Comparison of ENCODE assay signal across 1 cellular context in the genomic region with DNA sequence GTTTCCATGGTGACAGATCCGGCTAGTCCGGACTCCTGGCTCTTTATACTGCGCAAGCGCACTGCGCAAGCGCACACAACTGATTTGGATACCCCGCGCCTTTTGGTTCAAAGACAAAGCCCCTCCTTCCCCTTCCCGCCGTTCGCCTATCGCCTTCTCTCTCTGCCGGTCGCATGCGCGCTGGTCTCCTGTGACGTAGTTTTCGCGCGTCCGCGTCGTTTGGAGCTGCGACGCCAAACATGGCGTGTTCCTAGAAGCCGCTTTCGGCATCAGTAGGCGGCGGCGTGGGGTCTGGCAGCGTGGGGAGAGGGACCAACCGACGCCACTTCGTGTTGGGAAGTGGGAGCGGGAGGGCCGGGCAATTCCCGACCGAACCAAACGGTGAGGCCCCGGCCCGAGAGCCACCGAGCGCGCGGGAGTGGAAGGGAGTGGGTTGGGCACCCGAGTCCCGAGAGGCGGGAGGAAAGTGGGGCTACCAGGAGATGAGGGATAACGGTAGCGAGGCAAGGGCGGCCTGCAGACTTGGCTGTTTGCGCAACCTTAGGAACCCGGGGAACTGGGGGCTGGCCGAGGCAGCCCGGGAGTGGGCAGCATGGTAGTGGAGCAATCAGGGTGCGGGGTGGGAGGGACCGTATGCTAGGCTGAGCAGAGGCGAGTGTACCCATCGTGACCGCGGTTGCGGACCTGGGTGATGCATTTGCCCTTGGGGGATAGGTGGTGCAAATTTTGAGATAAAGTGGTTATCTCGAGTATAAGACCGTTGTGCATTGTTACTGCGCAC.
TF ChIP-seq lines count a peak whose summit lies in the region.

A gene (plus strand): TSS at position 215 of the 781 bp plus-strand sequence. CDS start 24,517 bp downstream, outside the sequence.

TF ChIP-seq in K562, 482 proteins besides CTCF, POLR2A, EP300 and RAD21 (continued from another document and continues in another):
- TF ChIP-seq RUNX1 (IDR thresholded peaks at IDR 0.05; ENCODE audit: low read depth) = 0 out of 2 replicates have a peak, but pooled peaks have one; percentile 35
- TF ChIP-seq, protein P1, sequence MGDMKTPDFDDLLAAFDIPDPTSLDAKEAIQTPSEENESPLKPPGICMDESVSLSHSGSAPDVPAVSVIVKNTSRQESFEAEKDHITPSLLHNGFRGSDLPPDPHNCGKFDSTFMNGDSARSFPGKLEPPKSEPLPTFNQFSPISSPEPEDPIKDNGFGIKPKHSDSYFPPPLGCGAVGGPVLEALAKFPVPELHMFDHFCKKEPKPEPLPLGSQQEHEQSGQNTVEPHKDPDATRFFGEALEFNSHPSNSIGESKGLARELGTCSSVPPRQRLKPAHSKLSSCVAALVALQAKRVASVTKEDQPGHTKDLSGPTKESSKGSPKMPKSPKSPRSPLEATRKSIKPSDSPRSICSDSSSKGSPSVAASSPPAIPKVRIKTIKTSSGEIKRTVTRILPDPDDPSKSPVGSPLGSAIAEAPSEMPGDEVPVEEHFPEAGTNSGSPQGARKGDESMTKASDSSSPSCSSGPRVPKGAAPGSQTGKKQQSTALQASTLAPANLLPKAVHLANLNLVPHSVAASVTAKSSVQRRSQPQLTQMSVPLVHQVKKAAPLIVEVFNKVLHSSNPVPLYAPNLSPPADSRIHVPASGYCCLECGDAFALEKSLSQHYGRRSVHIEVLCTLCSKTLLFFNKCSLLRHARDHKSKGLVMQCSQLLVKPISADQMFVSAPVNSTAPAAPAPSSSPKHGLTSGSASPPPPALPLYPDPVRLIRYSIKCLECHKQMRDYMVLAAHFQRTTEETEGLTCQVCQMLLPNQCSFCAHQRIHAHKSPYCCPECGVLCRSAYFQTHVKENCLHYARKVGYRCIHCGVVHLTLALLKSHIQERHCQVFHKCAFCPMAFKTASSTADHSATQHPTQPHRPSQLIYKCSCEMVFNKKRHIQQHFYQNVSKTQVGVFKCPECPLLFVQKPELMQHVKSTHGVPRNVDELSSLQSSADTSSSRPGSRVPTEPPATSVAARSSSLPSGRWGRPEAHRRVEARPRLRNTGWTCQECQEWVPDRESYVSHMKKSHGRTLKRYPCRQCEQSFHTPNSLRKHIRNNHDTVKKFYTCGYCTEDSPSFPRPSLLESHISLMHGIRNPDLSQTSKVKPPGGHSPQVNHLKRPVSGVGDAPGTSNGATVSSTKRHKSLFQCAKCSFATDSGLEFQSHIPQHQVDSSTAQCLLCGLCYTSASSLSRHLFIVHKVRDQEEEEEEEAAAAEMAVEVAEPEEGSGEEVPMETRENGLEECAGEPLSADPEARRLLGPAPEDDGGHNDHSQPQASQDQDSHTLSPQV (IDR thresholded peaks at IDR 0.05) = no peak
- TF ChIP-seq, protein P2, sequence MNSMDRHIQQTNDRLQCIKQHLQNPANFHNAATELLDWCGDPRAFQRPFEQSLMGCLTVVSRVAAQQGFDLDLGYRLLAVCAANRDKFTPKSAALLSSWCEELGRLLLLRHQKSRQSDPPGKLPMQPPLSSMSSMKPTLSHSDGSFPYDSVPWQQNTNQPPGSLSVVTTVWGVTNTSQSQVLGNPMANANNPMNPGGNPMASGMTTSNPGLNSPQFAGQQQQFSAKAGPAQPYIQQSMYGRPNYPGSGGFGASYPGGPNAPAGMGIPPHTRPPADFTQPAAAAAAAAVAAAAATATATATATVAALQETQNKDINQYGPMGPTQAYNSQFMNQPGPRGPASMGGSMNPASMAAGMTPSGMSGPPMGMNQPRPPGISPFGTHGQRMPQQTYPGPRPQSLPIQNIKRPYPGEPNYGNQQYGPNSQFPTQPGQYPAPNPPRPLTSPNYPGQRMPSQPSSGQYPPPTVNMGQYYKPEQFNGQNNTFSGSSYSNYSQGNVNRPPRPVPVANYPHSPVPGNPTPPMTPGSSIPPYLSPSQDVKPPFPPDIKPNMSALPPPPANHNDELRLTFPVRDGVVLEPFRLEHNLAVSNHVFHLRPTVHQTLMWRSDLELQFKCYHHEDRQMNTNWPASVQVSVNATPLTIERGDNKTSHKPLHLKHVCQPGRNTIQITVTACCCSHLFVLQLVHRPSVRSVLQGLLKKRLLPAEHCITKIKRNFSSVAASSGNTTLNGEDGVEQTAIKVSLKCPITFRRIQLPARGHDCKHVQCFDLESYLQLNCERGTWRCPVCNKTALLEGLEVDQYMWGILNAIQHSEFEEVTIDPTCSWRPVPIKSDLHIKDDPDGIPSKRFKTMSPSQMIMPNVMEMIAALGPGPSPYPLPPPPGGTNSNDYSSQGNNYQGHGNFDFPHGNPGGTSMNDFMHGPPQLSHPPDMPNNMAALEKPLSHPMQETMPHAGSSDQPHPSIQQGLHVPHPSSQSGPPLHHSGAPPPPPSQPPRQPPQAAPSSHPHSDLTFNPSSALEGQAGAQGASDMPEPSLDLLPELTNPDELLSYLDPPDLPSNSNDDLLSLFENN (IDR thresholded peaks at IDR 0.05; ENCODE audit: low read depth in 2 of 2, low read length in 2 of 2) = 0 out of 4 replicates have a peak, but pooled peaks of 1 of the 2 experiments have one; percentile 32
- no peak for TF ChIP-seq CBX8 (IDR thresholded peaks at IDR 0.05; ENCODE audit: borderline replicate concordance, extremely low read depth, low read depth, low read length, poor library complexity, severe bottlenecking)
- no peak for TF ChIP-seq TEAD2 (tag; IDR thresholded peaks at IDR 0.05)
- TF ChIP-seq, protein P3, sequence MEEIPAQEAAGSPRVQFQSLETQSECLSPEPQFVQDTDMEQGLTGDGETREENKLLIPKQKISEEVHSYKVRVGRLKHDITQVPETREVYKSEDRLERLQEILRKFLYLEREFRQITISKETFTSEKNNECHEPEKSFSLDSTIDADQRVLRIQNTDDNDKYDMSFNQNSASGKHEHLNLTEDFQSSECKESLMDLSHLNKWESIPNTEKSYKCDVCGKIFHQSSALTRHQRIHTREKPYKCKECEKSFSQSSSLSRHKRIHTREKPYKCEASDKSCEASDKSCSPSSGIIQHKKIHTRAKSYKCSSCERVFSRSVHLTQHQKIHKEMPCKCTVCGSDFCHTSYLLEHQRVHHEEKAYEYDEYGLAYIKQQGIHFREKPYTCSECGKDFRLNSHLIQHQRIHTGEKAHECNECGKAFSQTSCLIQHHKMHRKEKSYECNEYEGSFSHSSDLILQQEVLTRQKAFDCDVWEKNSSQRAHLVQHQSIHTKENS (CRISPR knock-in tag; IDR thresholded peaks at IDR 0.05) = no peak
- TF ChIP-seq, protein P4, sequence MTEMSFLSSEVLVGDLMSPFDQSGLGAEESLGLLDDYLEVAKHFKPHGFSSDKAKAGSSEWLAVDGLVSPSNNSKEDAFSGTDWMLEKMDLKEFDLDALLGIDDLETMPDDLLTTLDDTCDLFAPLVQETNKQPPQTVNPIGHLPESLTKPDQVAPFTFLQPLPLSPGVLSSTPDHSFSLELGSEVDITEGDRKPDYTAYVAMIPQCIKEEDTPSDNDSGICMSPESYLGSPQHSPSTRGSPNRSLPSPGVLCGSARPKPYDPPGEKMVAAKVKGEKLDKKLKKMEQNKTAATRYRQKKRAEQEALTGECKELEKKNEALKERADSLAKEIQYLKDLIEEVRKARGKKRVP (CRISPR knock-in tag; IDR thresholded peaks at IDR 0.05) = 0 out of 2 replicates have a peak, but pooled peaks have one; percentile 9
- peak; percentile 99 for TF ChIP-seq RBBP5 (IDR thresholded peaks at IDR 0.05; ENCODE audit: borderline replicate concordance, insufficient read depth, low read length, poor library complexity, severe bottlenecking)
- TF ChIP-seq ZNF79 (CRISPR knock-in tag; IDR thresholded peaks at IDR 0.05; ENCODE audit: low read depth) = no peak
- peak; percentile 100 for TF ChIP-seq C11orf30 (IDR thresholded peaks at IDR 0.05; ENCODE audit: low read depth)
- TF ChIP-seq, protein P5, sequence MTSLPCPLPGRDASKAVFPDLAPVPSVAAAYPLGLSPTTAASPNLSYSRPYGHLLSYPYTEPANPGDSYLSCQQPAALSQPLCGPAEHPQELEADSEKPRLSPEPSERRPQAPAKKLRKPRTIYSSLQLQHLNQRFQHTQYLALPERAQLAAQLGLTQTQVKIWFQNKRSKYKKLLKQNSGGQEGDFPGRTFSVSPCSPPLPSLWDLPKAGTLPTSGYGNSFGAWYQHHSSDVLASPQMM (CRISPR knock-in tag; IDR thresholded peaks at IDR 0.05) = no peak
- TF ChIP-seq MECOM (CRISPR knock-in tag; IDR thresholded peaks at IDR 0.05) = no peak
- no peak for TF ChIP-seq ZBTB8A (IDR thresholded peaks at IDR 0.05; ENCODE audit: partially characterized antibody)
- no peak for TF ChIP-seq ZEB2 (IDR thresholded peaks at IDR 0.05)
- TF ChIP-seq HMGN3 (IDR thresholded peaks at IDR 0.05; ENCODE audit: borderline replicate concordance, extremely low read depth, insufficient read length, low read depth, low read length) = no peak
- no peak for TF ChIP-seq SIRT6 (IDR thresholded peaks at IDR 0.05; ENCODE audit: low read depth, low read length)
- TF ChIP-seq DPF2 (IDR thresholded peaks at IDR 0.05) = peak; percentile 15; the same call in 1 of the 2 replicates
- TF ChIP-seq, protein P6, sequence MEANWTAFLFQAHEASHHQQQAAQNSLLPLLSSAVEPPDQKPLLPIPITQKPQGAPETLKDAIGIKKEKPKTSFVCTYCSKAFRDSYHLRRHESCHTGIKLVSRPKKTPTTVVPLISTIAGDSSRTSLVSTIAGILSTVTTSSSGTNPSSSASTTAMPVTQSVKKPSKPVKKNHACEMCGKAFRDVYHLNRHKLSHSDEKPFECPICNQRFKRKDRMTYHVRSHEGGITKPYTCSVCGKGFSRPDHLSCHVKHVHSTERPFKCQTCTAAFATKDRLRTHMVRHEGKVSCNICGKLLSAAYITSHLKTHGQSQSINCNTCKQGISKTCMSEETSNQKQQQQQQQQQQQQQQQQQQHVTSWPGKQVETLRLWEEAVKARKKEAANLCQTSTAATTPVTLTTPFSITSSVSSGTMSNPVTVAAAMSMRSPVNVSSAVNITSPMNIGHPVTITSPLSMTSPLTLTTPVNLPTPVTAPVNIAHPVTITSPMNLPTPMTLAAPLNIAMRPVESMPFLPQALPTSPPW (CRISPR knock-in tag; IDR thresholded peaks at IDR 0.05) = peak; percentile 86
- 0 out of 2 replicates have a peak, but pooled peaks have one; percentile 23 for TF ChIP-seq MIER1 (IDR thresholded peaks at IDR 0.05; ENCODE audit: low read depth)
- TF ChIP-seq, protein P7, sequence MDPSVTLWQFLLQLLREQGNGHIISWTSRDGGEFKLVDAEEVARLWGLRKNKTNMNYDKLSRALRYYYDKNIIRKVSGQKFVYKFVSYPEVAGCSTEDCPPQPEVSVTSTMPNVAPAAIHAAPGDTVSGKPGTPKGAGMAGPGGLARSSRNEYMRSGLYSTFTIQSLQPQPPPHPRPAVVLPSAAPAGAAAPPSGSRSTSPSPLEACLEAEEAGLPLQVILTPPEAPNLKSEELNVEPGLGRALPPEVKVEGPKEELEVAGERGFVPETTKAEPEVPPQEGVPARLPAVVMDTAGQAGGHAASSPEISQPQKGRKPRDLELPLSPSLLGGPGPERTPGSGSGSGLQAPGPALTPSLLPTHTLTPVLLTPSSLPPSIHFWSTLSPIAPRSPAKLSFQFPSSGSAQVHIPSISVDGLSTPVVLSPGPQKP (CRISPR knock-in tag; IDR thresholded peaks at IDR 0.05) = no peak
- TF ChIP-seq HDAC1 (IDR thresholded peaks at IDR 0.05) = peak; percentile 71 to 97; a peak in 2 of 4 replicates
- TF ChIP-seq HNRNPLL (IDR thresholded peaks at IDR 0.05; ENCODE audit: low read depth, low read length, poor library complexity, severe bottlenecking) = peak; percentile 60
- TF ChIP-seq SIN3A (IDR thresholded peaks at IDR 0.05; ENCODE audit: borderline replicate concordance in 2 of 2, control insufficient read depth in 1 of 2, low read depth in 2 of 2, low read length in 2 of 2) = peak; percentile 84 to 89; a peak in 2 of 4 replicates
- peak; percentile 92 for TF ChIP-seq POLR2AphosphoS5 (IDR thresholded peaks at IDR 0.05; ENCODE audit: control insufficient read depth, insufficient read depth, low read depth, low read length)
- TF ChIP-seq ZNF324 (CRISPR knock-in tag; IDR thresholded peaks at IDR 0.05) = no peak
- TF ChIP-seq, protein P8, sequence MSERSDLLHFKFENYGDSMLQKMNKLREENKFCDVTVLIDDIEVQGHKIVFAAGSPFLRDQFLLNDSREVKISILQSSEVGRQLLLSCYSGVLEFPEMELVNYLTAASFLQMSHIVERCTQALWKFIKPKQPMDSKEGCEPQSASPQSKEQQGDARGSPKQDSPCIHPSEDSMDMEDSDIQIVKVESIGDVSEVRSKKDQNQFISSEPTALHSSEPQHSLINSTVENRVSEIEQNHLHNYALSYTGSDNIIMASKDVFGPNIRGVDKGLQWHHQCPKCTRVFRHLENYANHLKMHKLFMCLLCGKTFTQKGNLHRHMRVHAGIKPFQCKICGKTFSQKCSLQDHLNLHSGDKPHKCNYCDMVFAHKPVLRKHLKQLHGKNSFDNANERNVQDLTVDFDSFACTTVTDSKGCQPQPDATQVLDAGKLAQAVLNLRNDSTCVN (CRISPR knock-in tag; IDR thresholded peaks at IDR 0.05) = 0 out of 2 replicates have a peak, but pooled peaks have one; percentile 65
- no peak for TF ChIP-seq MEF2A (IDR thresholded peaks at IDR 0.05; ENCODE audit: control insufficient read depth, low read depth, low read length)
- TF ChIP-seq, protein P9, sequence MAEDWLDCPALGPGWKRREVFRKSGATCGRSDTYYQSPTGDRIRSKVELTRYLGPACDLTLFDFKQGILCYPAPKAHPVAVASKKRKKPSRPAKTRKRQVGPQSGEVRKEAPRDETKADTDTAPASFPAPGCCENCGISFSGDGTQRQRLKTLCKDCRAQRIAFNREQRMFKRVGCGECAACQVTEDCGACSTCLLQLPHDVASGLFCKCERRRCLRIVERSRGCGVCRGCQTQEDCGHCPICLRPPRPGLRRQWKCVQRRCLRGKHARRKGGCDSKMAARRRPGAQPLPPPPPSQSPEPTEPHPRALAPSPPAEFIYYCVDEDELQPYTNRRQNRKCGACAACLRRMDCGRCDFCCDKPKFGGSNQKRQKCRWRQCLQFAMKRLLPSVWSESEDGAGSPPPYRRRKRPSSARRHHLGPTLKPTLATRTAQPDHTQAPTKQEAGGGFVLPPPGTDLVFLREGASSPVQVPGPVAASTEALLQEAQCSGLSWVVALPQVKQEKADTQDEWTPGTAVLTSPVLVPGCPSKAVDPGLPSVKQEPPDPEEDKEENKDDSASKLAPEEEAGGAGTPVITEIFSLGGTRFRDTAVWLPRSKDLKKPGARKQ (CRISPR knock-in tag; IDR thresholded peaks at IDR 0.05) = no peak
- no peak for TF ChIP-seq FOXJ3 (CRISPR knock-in tag; IDR thresholded peaks at IDR 0.05)
- TF ChIP-seq MCM3 (IDR thresholded peaks at IDR 0.05) = no peak
- TF ChIP-seq PURB (CRISPR knock-in tag; IDR thresholded peaks at IDR 0.05; ENCODE audit: low read depth) = no peak
- TF ChIP-seq ZNF589 (CRISPR knock-in tag; IDR thresholded peaks at IDR 0.05; ENCODE audit: low read depth) = no peak
- TF ChIP-seq, protein P10, sequence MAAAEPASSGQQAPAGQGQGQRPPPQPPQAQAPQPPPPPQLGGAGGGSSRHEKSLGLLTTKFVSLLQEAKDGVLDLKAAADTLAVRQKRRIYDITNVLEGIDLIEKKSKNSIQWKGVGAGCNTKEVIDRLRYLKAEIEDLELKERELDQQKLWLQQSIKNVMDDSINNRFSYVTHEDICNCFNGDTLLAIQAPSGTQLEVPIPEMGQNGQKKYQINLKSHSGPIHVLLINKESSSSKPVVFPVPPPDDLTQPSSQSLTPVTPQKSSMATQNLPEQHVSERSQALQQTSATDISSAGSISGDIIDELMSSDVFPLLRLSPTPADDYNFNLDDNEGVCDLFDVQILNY (CRISPR knock-in tag; IDR thresholded peaks at IDR 0.05) = 0 out of 2 replicates have a peak, but pooled peaks have one; percentile 15
- peak; percentile 95 for TF ChIP-seq NFRKB (IDR thresholded peaks at IDR 0.05; ENCODE audit: low read depth)
- no peak for TF ChIP-seq BRCA1 (IDR thresholded peaks at IDR 0.05)
- TF ChIP-seq BRCA1 (CRISPR knock-in tag; IDR thresholded peaks at IDR 0.05) = no peak
- 0 out of 2 replicates have a peak, but pooled peaks have one; percentile 44 for TF ChIP-seq SMAD3 (CRISPR knock-in tag; conservative IDR thresholded peaks at IDR 0.05)
- peak; percentile 85; the same call in 1 of the 2 replicates for TF ChIP-seq MBD2 (IDR thresholded peaks at IDR 0.05; ENCODE audit: borderline replicate concordance, low read depth)
- TF ChIP-seq CXXC5 (CRISPR knock-in tag; IDR thresholded peaks at IDR 0.05) = peak; percentile 77
